In the genomic region with DNA sequence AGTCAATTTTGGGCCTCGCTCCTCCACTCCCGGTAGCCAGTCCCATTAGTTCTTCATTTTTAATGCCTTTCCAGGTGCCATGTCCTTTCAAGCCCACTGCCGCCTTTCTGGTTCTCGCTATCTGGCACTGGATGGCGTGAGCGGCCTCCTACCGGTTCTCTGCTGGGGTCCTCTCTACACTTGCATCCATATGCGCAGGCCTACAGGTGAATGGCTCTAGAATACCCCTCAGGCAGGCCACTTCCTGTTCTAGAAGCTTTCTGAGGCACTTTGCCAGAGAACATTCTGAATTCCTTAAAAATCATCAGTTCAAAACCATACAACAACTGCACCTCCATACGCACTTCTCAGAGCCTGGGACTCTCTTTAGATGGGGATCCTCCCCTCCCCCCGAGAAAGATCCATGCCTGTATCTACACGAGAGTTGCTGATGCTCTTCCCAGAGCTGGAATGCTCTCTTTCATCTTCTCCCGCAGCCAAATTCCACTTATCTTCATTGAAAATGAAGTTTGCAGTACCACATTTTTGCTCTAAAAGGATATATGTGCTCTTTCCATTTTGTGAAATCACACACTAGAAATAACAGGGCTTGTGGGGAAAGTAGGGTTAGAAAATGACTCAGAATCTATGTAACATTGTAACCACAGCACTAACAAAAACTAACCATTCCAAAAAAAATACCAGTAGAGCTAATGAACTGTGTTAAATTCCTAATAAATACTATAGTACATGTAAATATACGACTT, we compare ENCODE assay signal across 10 cellular contexts. TPM values are rescaled to one million over a fixed set of nuclear protein-coding genes. Genes with fewer than 3 reads are reported as not detected.
A peak's percentile ranks its signal among the peaks of the same experiment; 100 is the strongest.
DNase-seq lines count a peak whose midpoint lies in the region; ATAC-seq, FAIRE-seq and TF ChIP-seq lines count a peak whose summit lies in the region.
"Had no signal": no experiment of that assay in that cellular context is flagged by ENCODE, and none has a peak within 500 bp of the region (broad histone marks: within the 10 kb centered on the region; RNA-seq: fewer than 3 reads in every experiment).

No MANE protein-coding gene starts in this region.

- WGBS in mesenchymal stem cell: 65% methylated on average over 11 of the region's 13 CpGs

- peaks cover 28% of the 10 kb centered on the region for H3K79me2 ChIP-seq in ACC112 (ENCODE audit: control insufficient read depth, insufficient read depth, low read length, unreplicated experiment)
- H3K79me2 ChIP-seq in astrocyte (ENCODE audit: insufficient read depth, low read length): peaks cover 31% of the 10 kb centered on the region

- no peak overlapping the region for H3K14ac ChIP-seq in mesenchymal stem cell (ENCODE audit: low read length in 2 of 2)

- no peak overlapping the region for H3K18ac ChIP-seq in mesenchymal stem cell (ENCODE audit: low read depth in 1 of 2, low read length in 2 of 2)

- H3K9me3 ChIP-seq in astrocyte (ENCODE audit: insufficient read depth, low read depth, low read length): no peaks in the 10 kb centered on the region
- no peaks in the 10 kb centered on the region for H3K9me3 ChIP-seq in mesenchymal stem cell (ENCODE audit: control insufficient read depth, low read length)
- H3K9me3 ChIP-seq in lower lobe of right lung: no peaks in the 10 kb centered on the region

- no peak for TF ChIP-seq CTCF in astrocyte (IDR thresholded peaks at IDR 0.05; ENCODE audit: insufficient read depth, low read depth, low read length)
- TF ChIP-seq CTCF in lower lobe of right lung (IDR thresholded peaks at IDR 0.05): no peak

- peak overlapping the region; percentile 60 for H3K4me3 Mint-ChIP-seq in astrocyte (ENCODE audit: unreplicated experiment)

- H3K36me3 ChIP-seq in ACC112 (ENCODE audit: insufficient read depth, low read length): no peaks in the 10 kb centered on the region
- H3K36me3 ChIP-seq in H7 (replicated peaks; ENCODE audit: control insufficient read depth, insufficient read depth, low read length): no peaks in the 10 kb centered on the region; the same call in 1 of the 2 replicates
- no peaks in the 10 kb centered on the region for H3K36me3 ChIP-seq in astrocyte (ENCODE audit: insufficient read depth, low read length)
- peaks cover 0 to 6% of the 10 kb centered on the region in 2 experiments for H3K36me3 ChIP-seq in mesenchymal stem cell (ENCODE audit: control insufficient read depth in 1 of 2, insufficient read depth in 2 of 2, low read depth in 1 of 2, low read length in 2 of 2)
- H3K36me3 ChIP-seq in lower lobe of right lung: no peaks in the 10 kb centered on the region

- peaks cover 27% of the 10 kb centered on the region for H3K4me1 Mint-ChIP-seq in astrocyte (ENCODE audit: low read depth, unreplicated experiment)

- no peaks in the 10 kb centered on the region for H3K9me3 Mint-ChIP-seq in astrocyte (ENCODE audit: unreplicated experiment)

- H3K79me1 ChIP-seq in mesenchymal stem cell (replicated peaks; ENCODE audit: low read length, poor library complexity, severe bottlenecking): peaks cover 11% of the 10 kb centered on the region

- no peak overlapping the region for H4K91ac ChIP-seq in mesenchymal stem cell (ENCODE audit: low read length)

- no peak overlapping the region for H2BK12ac ChIP-seq in mesenchymal stem cell (ENCODE audit: low read length in 2 of 2)

- H2AK5ac ChIP-seq in mesenchymal stem cell (ENCODE audit: low read length, severe bottlenecking): no peak overlapping the region

- H3K27me3 ChIP-seq in ACC112 (ENCODE audit: insufficient read depth, low read length) (no peaks in the 10 kb centered on the region), H7 (ENCODE audit: control insufficient read depth, insufficient read depth, low read length) (no peaks in the 10 kb centered on the region), astrocyte (ENCODE audit: insufficient read depth, low read length) (no peaks in the 10 kb centered on the region), mesenchymal stem cell (ENCODE audit: control insufficient read depth in 1 of 2, insufficient read depth in 1 of 2, low read length in 2 of 2) (no peaks in the 10 kb centered on the region), lower lobe of right lung (ENCODE audit: low read depth) (no peaks in the 10 kb centered on the region)

- H4K20me1 ChIP-seq in astrocyte (ENCODE audit: insufficient read depth, low read length): peaks cover 14% of the 10 kb centered on the region

- H2AFZ ChIP-seq in ACC112 (ENCODE audit: low read length, unreplicated experiment): no peak overlapping the region
- no peak overlapping the region for H2AFZ ChIP-seq in astrocyte (ENCODE audit: low read depth, low read length)
- H2AFZ ChIP-seq in mesenchymal stem cell (ENCODE audit: low read depth, low read length): no peak overlapping the region

- no peak overlapping the region for H4K8ac ChIP-seq in mesenchymal stem cell (ENCODE audit: low read length)

- no peak overlapping the region for H2BK15ac ChIP-seq in mesenchymal stem cell (ENCODE audit: low read depth, poor library complexity, severe bottlenecking)

- DNase-seq in H7: peak; percentile 45
- DNase-seq in astrocyte (ENCODE audit: low read depth): peak; percentile 80
- DNase-seq in mesenchymal stem cell: peak; percentile 70
- no peak for DNase-seq in lower lobe of right lung
- no peak for DNase-seq in RKO (ENCODE audit: low spot score)
- DNase-seq in SHP77 treated with DMSO at 0.1 percent for 48 hours (lab: John Stamatoyannopoulos, UW): no peak
- DNase-seq: hippocampal formation; NK-92 treated with Interleukin-12 subunit alpha and Interleukin-12 subunit beta, amount 100 ng/mL, for 24 hours had no signal

- FAIRE-seq in astrocyte (lab: Jason Lieb, UNC): no peak

- no peaks in the 10 kb centered on the region for H3K27me3 Mint-ChIP-seq in astrocyte (ENCODE audit: low read depth, unreplicated experiment)

- no peak overlapping the region for H3K23ac ChIP-seq in mesenchymal stem cell (ENCODE audit: low read length in 2 of 2)

- peak overlapping the region; percentile 92 for H3K27ac Mint-ChIP-seq in astrocyte (ENCODE audit: unreplicated experiment)

- no peak overlapping the region for H2BK120ac ChIP-seq in mesenchymal stem cell (ENCODE audit: low read depth, low read length)

- peak overlapping the region; percentile 3 for H3K9ac ChIP-seq in astrocyte (ENCODE audit: low read length)
- H3K9ac ChIP-seq in mesenchymal stem cell (ENCODE audit: low read length): peak overlapping the region; percentile 62

- no peak overlapping the region for H2BK5ac ChIP-seq in mesenchymal stem cell (ENCODE audit: low read depth, low read length, poor library complexity, severe bottlenecking)

- H3K4me2 ChIP-seq in astrocyte (ENCODE audit: low read length): peak overlapping the region; percentile 45
- no peak overlapping the region for H3K4me2 ChIP-seq in mesenchymal stem cell (ENCODE audit: low read length, poor library complexity, severe bottlenecking)

- H3K4me1 ChIP-seq in ACC112 (ENCODE audit: control insufficient read depth, insufficient read depth, low read length, unreplicated experiment): peaks cover 17% of the 10 kb centered on the region
- H3K4me1 ChIP-seq in astrocyte (ENCODE audit: insufficient read depth, low read length): peaks cover 26% of the 10 kb centered on the region
- H3K4me1 ChIP-seq in mesenchymal stem cell (ENCODE audit: control insufficient read depth, insufficient read depth, low read depth, low read length): peaks cover 10% of the 10 kb centered on the region
- H3K4me1 ChIP-seq in lower lobe of right lung: peaks cover 22% of the 10 kb centered on the region

- H3K4me3 ChIP-seq in ACC112 (ENCODE audit: low read depth, low read length): no peak overlapping the region
- peak overlapping the region; percentile 82; the same call in 1 of the 2 replicates for H3K4me3 ChIP-seq in H7 (ENCODE audit: insufficient read depth, low read depth, low read length)
- H3K4me3 ChIP-seq in astrocyte (ENCODE audit: insufficient read depth, low read depth, low read length): no peak overlapping the region
- no peak overlapping the region for H3K4me3 ChIP-seq in mesenchymal stem cell (ENCODE audit: insufficient read depth in 1 of 2, low read depth in 1 of 2, low read length in 2 of 2)
- H3K4me3 ChIP-seq in lower lobe of right lung: no peak overlapping the region

- peak overlapping the region; percentile 9; the same call in 1 of the 2 replicates for H3K27ac ChIP-seq in ACC112 (ENCODE audit: low read depth, low read length)
- H3K27ac ChIP-seq in astrocyte (ENCODE audit: low read depth, low read length): peak overlapping the region; percentile 44
- peak overlapping the region; percentile 10 for H3K27ac ChIP-seq in mesenchymal stem cell (ENCODE audit: low read length, poor library complexity, severe bottlenecking)
- H3K27ac ChIP-seq in lower lobe of right lung: no peak overlapping the region

- no peak for ATAC-seq in lower lobe of right lung
- ATAC-seq in GM18498 (IDR thresholded peaks at IDR 0.05; ENCODE audit: unreplicated experiment): no peak

- no peak overlapping the region for H3K4ac ChIP-seq in mesenchymal stem cell (ENCODE audit: low read depth in 1 of 2, low read length in 2 of 2)

- H3K36me3 Mint-ChIP-seq in astrocyte (ENCODE audit: low read depth, unreplicated experiment): no peaks in the 10 kb centered on the region

- intact Hi-C loops in lower lobe of right lung (cut with DNase I): no loop called here

RNA-seq across cellular contexts. Expression of a gene that starts 1.4 kb away (rescaled TPM):
- 28.7 and 33.1 TPM in 2 replicates for total RNA-seq in H7 (2014; rRNA removed; shearing (Covaris generic))
- total RNA-seq in astrocyte: 17.0 and 19.8 TPM in 2 replicates
- polyA plus RNA-seq in mesenchymal stem cell (2013, experiment 1 of 2): 13.5 TPM
- polyA plus RNA-seq in mesenchymal stem cell (2013, experiment 2 of 2): 11.5 TPM
- 40.6 TPM for total RNA-seq in lower lobe of right lung

Comparison
In these comparisons a context has a peak if more than half of its experiments do, and no peak if none do; other contexts are left out.
1. DNase-seq: peak in H7 (single experiment), astrocyte (single experiment) and mesenchymal stem cell (single experiment); none in lower lobe of right lung (single experiment), RKO (single experiment) and SHP77 treated with DMSO at 0.1 percent for 48 hours (single experiment).